Comparison of ENCODE assay signal across 7 cellular contexts in genomic region chr7:135508853-135509588, GRCh38. TPM values are rescaled to one million over a fixed set of nuclear protein-coding genes. Genes with fewer than 3 reads are reported as not detected.
DNase-seq lines count a peak whose midpoint lies in the region; ATAC-seq and TF ChIP-seq lines count a peak whose summit lies in the region.

No MANE protein-coding gene starts in this region.

- intact Hi-C loops in CD14-positive monocyte (cut with micrococcal nuclease): loop anchor here in 1 of 2 donors (5.0 kb wide), 1 partner anchor 153 kb away; the partner anchor contains the start of gene STMP1

- H3K27ac Mint-ChIP-seq in CD14-positive monocyte: no peak overlapping the region

- no peak overlapping the region for H3K4me3 Mint-ChIP-seq in CD14-positive monocyte

- no peaks in the 10 kb centered on the region for H3K9me3 Mint-ChIP-seq in CD14-positive monocyte

- no peaks in the 10 kb centered on the region for H3K36me3 ChIP-seq in right atrium auricular region

- H3K27me3 Mint-ChIP-seq in CD14-positive monocyte (ENCODE audit: low read depth in 3 of 3): peaks cover 0 to 2% (median 0%) of the 10 kb centered on the region in 3 donors

- no peaks in the 10 kb centered on the region for H3K27me3 ChIP-seq in right atrium auricular region

- peaks cover 0 to 25% of the 10 kb centered on the region in 2 donors for H3K4me1 ChIP-seq in right atrium auricular region

- peaks cover 0 to 4% of the 10 kb centered on the region in 2 donors for H3K36me3 Mint-ChIP-seq in CD14-positive monocyte

- peak overlapping the region; percentile 92 to 95 for H3K27ac ChIP-seq in right atrium auricular region

- H3K4me1 Mint-ChIP-seq in CD14-positive monocyte: peaks cover 10% of the 10 kb centered on the region

- no peak for TF ChIP-seq CTCF in right atrium auricular region (IDR thresholded peaks at IDR 0.05)
- no peak for TF ChIP-seq CTCF in retinal pigment epithelial cell (conservative IDR thresholded peaks at IDR 0.05; ENCODE audit: low read depth, low read length)
- TF ChIP-seq CTCF in CD14-positive monocyte (IDR thresholded peaks at IDR 0.05): no peak

- DNase-seq in G401 (ENCODE audit: low spot score) (peak; percentile 38), NCI-H69 (lab: John Stamatoyannopoulos, UW) (peak; percentile 74), right atrium auricular region (ENCODE audit: low spot score) (no peak), retinal pigment epithelial cell (ENCODE audit: low read depth) (no peak), CD14-positive monocyte (ENCODE audit: low spot score) (no peak)
- peak; percentile 16 for DNase-seq in activated naive CD4-positive, alpha-beta T cell treated with anti-CD3 and anti-CD28 coated beads, Interleukin-2, amount 50 U/mL, for 16 hours

- in situ Hi-C loops in G401 (cut with HindIII; ENCODE audit: low sequenced_read_pairs): no loop called here

- H3K9me3 ChIP-seq in right atrium auricular region: no peaks in the 10 kb centered on the region

- ATAC-seq in GM21786 (IDR thresholded peaks at IDR 0.05; ENCODE audit: unreplicated experiment): peak; percentile 26

- H3K4me3 ChIP-seq in right atrium auricular region (peak overlapping the region; percentile 78 to 86), retinal pigment epithelial cell (ENCODE audit: low read length) (peak overlapping the region; percentile 98)

RNA-seq across cellular contexts. Expression of gene CNOT4, which starts 0.9 kb away (rescaled TPM):
- 5.8 and 9.5 TPM in 2 replicates for total RNA-seq in G401 (2014; rRNA removed; shearing (Covaris generic))
- 10 to 100 TPM; 23.3 to 25.3 TPM for total RNA-seq in right atrium auricular region
- 1 to 10 TPM; 4.3 to 6.3 TPM for polyA plus RNA-seq in CD14-positive monocyte

RNA-seq across cellular contexts. Expression of gene NUP205, which starts 48.7 kb away (rescaled TPM):
- 47.0 and 88.3 TPM in 2 replicates for total RNA-seq in G401 (2014; rRNA removed; shearing (Covaris generic))
- 10 to 100 TPM; 14.3 to 17.2 TPM for total RNA-seq in right atrium auricular region
- polyA plus RNA-seq in CD14-positive monocyte: 10 to 100 TPM; 10.9 to 13.7 TPM

Comparison
In these comparisons a context has a peak if more than half of its experiments do, and no peak if none do; other contexts are left out.
1. DNase-seq: peak in G401 (single experiment), NCI-H69 (single experiment) and activated naive CD4-positive, alpha-beta T cell treated with anti-CD3 and anti-CD28 coated beads, Interleukin-2, amount 50 U/mL, for 16 hours (single experiment); none in right atrium auricular region (single experiment), retinal pigment epithelial cell (single experiment) and CD14-positive monocyte (single experiment).